ENCODE assay signal across 1 cellular context in genomic region chr22:18141004-18141403, GRCh38. TPM values are rescaled to one million over a fixed set of nuclear protein-coding genes. Genes with fewer than 3 reads are reported as not detected.
"Had no signal": no experiment of that assay in that cellular context is flagged by ENCODE, and none has a peak within 500 bp of the region (broad histone marks: within the 10 kb centered on the region; RNA-seq: fewer than 3 reads in every experiment).

No MANE protein-coding gene starts in this region.

RNA-seq across cellular contexts. Expression of gene TUBA8, which starts 30.4 kb away (rescaled TPM):
- total RNA-seq: MCF 10A had no signal
